Comparison of ENCODE assay signal across 26 cellular contexts in the genomic region with DNA sequence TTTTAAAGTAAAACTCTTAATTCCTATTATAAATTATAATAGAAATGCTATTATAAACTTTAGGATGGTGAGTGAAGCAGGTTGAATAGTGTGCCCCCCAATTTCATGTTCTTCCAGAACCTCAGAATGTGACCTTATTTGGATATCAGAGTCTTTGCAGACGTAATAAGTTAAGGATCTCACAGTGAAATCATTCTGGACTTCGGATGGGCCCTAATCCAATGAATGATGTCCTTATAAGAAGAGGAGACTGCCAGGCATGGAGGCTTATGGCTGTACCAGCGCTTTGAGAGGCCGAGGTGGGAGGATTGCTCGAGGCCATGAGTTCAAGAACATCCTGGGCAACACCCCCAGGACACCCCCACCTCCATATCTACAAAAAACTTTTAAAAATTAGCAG. TPM values are rescaled to one million over a fixed set of nuclear protein-coding genes. Genes with fewer than 3 reads are reported as not detected.
DNase-seq lines count a peak whose midpoint lies in the region; ATAC-seq and TF ChIP-seq lines count a peak whose summit lies in the region.
"Had no signal": no experiment of that assay in that cellular context is flagged by ENCODE, and none has a peak within 500 bp of the region (broad histone marks: within the 10 kb centered on the region; RNA-seq: fewer than 3 reads in every experiment).

No MANE protein-coding gene starts in this region.

- peak overlapping the region; percentile 93 to 94 for H3K27ac ChIP-seq in ascending aorta
- peak overlapping the region in 3 of 4 donors; percentile 59 to 81 (median 71) for H3K27ac ChIP-seq in body of pancreas
- peak overlapping the region; percentile 74 for H3K27ac ChIP-seq in muscle layer of colon (ENCODE audit: low read depth, low read length)
- H3K27ac ChIP-seq in thyroid gland = peak overlapping the region; percentile 72 to 76 (median 72)
- H3K27ac ChIP-seq: adrenal gland; BLaER1 treated with 17β-estradiol and CSF1 and Interleukin-3, amounts not matched to agents 10 nM and 100 nM; breast epithelium; colonic mucosa; testis had no signal

- H3K36me3 ChIP-seq in ascending aorta (no peaks in the 10 kb centered on the region), body of pancreas (replicated peaks in 1 of 2; ENCODE audit: insufficient read depth in 1 of 2, low read depth in 2 of 2) (no peaks in the 10 kb centered on the region), muscle layer of colon (ENCODE audit: insufficient read depth, low read length) (no peaks in the 10 kb centered on the region), thyroid gland (no peaks in the 10 kb centered on the region)
- H3K36me3 ChIP-seq: adrenal gland; BLaER1 treated with 17β-estradiol and CSF1 and Interleukin-3, amounts not matched to agents 10 nM and 100 nM; breast epithelium; colonic mucosa had no signal

- DNase-seq in ascending aorta (ENCODE audit: low spot score in 2 of 2) = no peak
- DNase-seq in body of pancreas = no peak
- no peak for DNase-seq in thyroid gland
- DNase-seq in DMS153 treated with DMSO at 0.1 percent for 48 hours (lab: John Stamatoyannopoulos, UW; ENCODE audit: unreplicated experiment) = no peak
- no peak for DNase-seq in posterior cingulate gyrus
- DNase-seq: activated CD4-positive, alpha-beta T cell treated with anti-CD3 and anti-CD28 coated beads, Interleukin-2, amount 50 U/mL, for 48 hours; activated CD4-positive, CD25-positive, alpha-beta regulatory T cell treated with anti-CD3 and anti-CD28 coated beads, Interleukin-2, amount 50 U/mL, for 72 hours; activated naive CD4-positive, alpha-beta T cell treated with Interleukin-2 at 50 U/mL for 16 hours; COR-L47; effector CD8-positive, alpha-beta T cell; IMR-90; naive thymus-derived CD8-positive, alpha-beta T cell; NCI-H1694; small intestine; stimulated activated naive CD4-positive, alpha-beta T cell treated with Interleukin-2 at 50 U/mL for 16 hours; testis had no signal

- H3K4me1 ChIP-seq in ascending aorta = peaks cover 0 to 21% of the 10 kb centered on the region in 2 donors
- H3K4me1 ChIP-seq in body of pancreas = peaks cover 19% of the 10 kb centered on the region
- H3K4me1 ChIP-seq in muscle layer of colon (ENCODE audit: insufficient read depth, low read length) = peaks cover 19% of the 10 kb centered on the region
- peaks cover 12 to 27% of the 10 kb centered on the region in 2 donors for H3K4me1 ChIP-seq in thyroid gland
- H3K4me1 ChIP-seq: adrenal gland; BLaER1 treated with 17β-estradiol and CSF1 and Interleukin-3, amounts not matched to agents 10 nM and 100 nM; breast epithelium; colonic mucosa; testis had no signal

- H3K9me3 ChIP-seq in ascending aorta = no peaks in the 10 kb centered on the region
- H3K9me3 ChIP-seq in body of pancreas = no peaks in the 10 kb centered on the region
- no peaks in the 10 kb centered on the region for H3K9me3 ChIP-seq in muscle layer of colon (ENCODE audit: low read length)
- no peaks in the 10 kb centered on the region for H3K9me3 ChIP-seq in thyroid gland
- H3K9me3 ChIP-seq: adrenal gland; BLaER1 treated with 17β-estradiol and CSF1 and Interleukin-3, amounts not matched to agents 10 nM and 100 nM; breast epithelium; colonic mucosa; testis had no signal

- TF ChIP-seq CTCF in ascending aorta (IDR thresholded peaks at IDR 0.05) (no peak), body of pancreas (IDR thresholded peaks at IDR 0.05) (no peak), thyroid gland (IDR thresholded peaks at IDR 0.05) (no peak)

- 74 to 80% methylated on average over 5 of the region's 5 CpGs for WGBS in body of pancreas, 2 donors
- 89% methylated on average over 5 of the region's 5 CpGs for WGBS in thyroid gland, 2 donors

- ATAC-seq in body of pancreas (no peak), HG03097 (IDR thresholded peaks at IDR 0.05; ENCODE audit: low FRiP score, unreplicated experiment) (no peak)
- ATAC-seq: GM23338; left lobe of liver; naive thymus-derived CD8-positive, alpha-beta T cell had no signal

- intact Hi-C loops in ascending aorta (cut with DNase I) (loop anchor here (10.0 kb wide), 1 partner anchor 329 kb away; a partner anchor contains a TSS), body of pancreas (cut with DNase I) (no loop called here), thyroid gland (cut with DNase I) (no loop called here), posterior cingulate gyrus (cut with DNase I) (no loop called here)

- H3K9ac ChIP-seq in muscle layer of colon (ENCODE audit: low read length) = no peak overlapping the region
- H3K9ac ChIP-seq: BLaER1 treated with 17β-estradiol and CSF1 and Interleukin-3, amounts not matched to agents 10 nM and 100 nM had no signal

- no peaks in the 10 kb centered on the region for H3K27me3 ChIP-seq in ascending aorta
- no peaks in the 10 kb centered on the region for H3K27me3 ChIP-seq in body of pancreas
- no peaks in the 10 kb centered on the region for H3K27me3 ChIP-seq in muscle layer of colon (ENCODE audit: control insufficient read depth in 1 of 2, insufficient read depth in 2 of 2, low read length in 2 of 2)
- no peaks in the 10 kb centered on the region for H3K27me3 ChIP-seq in thyroid gland
- H3K27me3 ChIP-seq: adrenal gland; BLaER1 treated with 17β-estradiol and CSF1 and Interleukin-3, amounts not matched to agents 10 nM and 100 nM; breast epithelium; colonic mucosa; testis had no signal

- TF ChIP-seq POLR2A in body of pancreas (IDR thresholded peaks at IDR 0.05) (no peak), thyroid gland (IDR thresholded peaks at IDR 0.05) (no peak)

- no peak overlapping the region for H3K4me3 ChIP-seq in ascending aorta
- no peak overlapping the region for H3K4me3 ChIP-seq in body of pancreas
- H3K4me3 ChIP-seq in muscle layer of colon (ENCODE audit: low read depth in 1 of 2, low read length in 2 of 2) = no peak overlapping the region
- no peak overlapping the region for H3K4me3 ChIP-seq in thyroid gland (replicated peaks in 1 of 3)
- H3K4me3 ChIP-seq: adrenal gland; BLaER1 treated with 17β-estradiol and CSF1 and Interleukin-3, amounts not matched to agents 10 nM and 100 nM; breast epithelium; colonic mucosa; GM23338; testis had no signal

RNA-seq across cellular contexts. Expression of a gene that starts 9.4 kb away (rescaled TPM):
- not detected for total RNA-seq in ascending aorta
- total RNA-seq in body of pancreas = not detected
- total RNA-seq in thyroid gland = not detected
- total RNA-seq: adrenal gland; breast epithelium; colonic mucosa; Daoy; GM23338; IMR-90; left lobe of liver; mesothelial cell of epicardium; naive thymus-derived CD8-positive, alpha-beta T cell; testis had no signal

RNA-seq across cellular contexts. Expression of a gene that starts 28.4 kb away (rescaled TPM):
- total RNA-seq in ascending aorta (15.2 TPM), body of pancreas (10 to 100 TPM; 14.2 to 17.1 TPM), thyroid gland (10 to 100 TPM in 3 of 4 donors, 1 to 10 TPM in 1; 6.6 to 31.8 (median 28.2) TPM)
- total RNA-seq: IMR-90; naive thymus-derived CD8-positive, alpha-beta T cell had no signal
